In genomic region chr4:148849581-148849980, GRCh38 we compare ENCODE assay signal across 19 cellular contexts.
"Had no signal": no experiment of that assay in that cellular context is flagged by ENCODE, and none has a peak within 500 bp of the region (broad histone marks: within the 10 kb centered on the region; RNA-seq: fewer than 3 reads in every experiment).

No MANE protein-coding gene starts in this region.

- DNase-seq: activated B cell treated with CpG ODN at 0.5 μM for 24 hours; activated CD4-positive, alpha-beta memory T cell treated with anti-CD3 and anti-CD28 coated beads for 36 hours; activated CD4-positive, alpha-beta T cell treated with anti-CD3 and anti-CD28 coated beads for 4 hours; activated naive CD4-positive, alpha-beta T cell; activated naive CD8-positive, alpha-beta T cell treated with anti-CD3 and anti-CD28 coated beads for 36 hours; amniotic stem cell; endodermal cell; erythroblast; head of caudate nucleus; left ventricle myocardium superior; mesendoderm; posterior cingulate gyrus; retina; SK-N-SH; stimulated activated naive CD8-positive, alpha-beta T cell treated with anti-CD3 and anti-CD28 coated beads, Interleukin-15, Interleukin-2, amounts not matched to agents 100 U/mL and 50 U/mL, for 24 hours had no signal

- H3K4me2 ChIP-seq: SK-N-SH had no signal

- H3K36me3 ChIP-seq: neutrophil, tibial nerve had no signal

- FAIRE-seq: frontal cortex had no signal

- H3K4me3 Mint-ChIP-seq: activated B cell treated with CpG ODN at 0.5 μM for 24 hours; activated CD4-positive, alpha-beta memory T cell treated with anti-CD3 and anti-CD28 coated beads for 36 hours; activated naive CD8-positive, alpha-beta T cell treated with anti-CD3 and anti-CD28 coated beads for 36 hours; endodermal cell; natural killer cell treated with Interleukin-12 subunit alpha and Interleukin-12 subunit beta and Interleukin-15 and Interleukin-18, amount 100 ng/mL, for 72 hours had no signal

- H3K27ac ChIP-seq: neutrophil, tibial nerve had no signal

- H3K4me1 Mint-ChIP-seq: activated B cell treated with CpG ODN at 0.5 μM for 24 hours; activated naive CD8-positive, alpha-beta T cell treated with anti-CD3 and anti-CD28 coated beads for 36 hours; endodermal cell had no signal

- H3K36me3 Mint-ChIP-seq: activated CD4-positive, alpha-beta memory T cell treated with anti-CD3 and anti-CD28 coated beads for 36 hours; activated naive CD8-positive, alpha-beta T cell treated with anti-CD3 and anti-CD28 coated beads for 36 hours; natural killer cell treated with Interleukin-12 subunit alpha and Interleukin-12 subunit beta and Interleukin-15 and Interleukin-18, amount 100 ng/mL, for 72 hours had no signal

- H3K27me3 Mint-ChIP-seq: activated B cell treated with CpG ODN at 0.5 μM for 24 hours; activated CD4-positive, alpha-beta memory T cell treated with anti-CD3 and anti-CD28 coated beads for 36 hours; activated naive CD8-positive, alpha-beta T cell treated with anti-CD3 and anti-CD28 coated beads for 36 hours; natural killer cell treated with Interleukin-12 subunit alpha and Interleukin-12 subunit beta and Interleukin-15 and Interleukin-18, amount 100 ng/mL, for 72 hours had no signal

- ATAC-seq: natural killer cell treated with Interleukin-12 subunit alpha and Interleukin-12 subunit beta and Interleukin-15 and Interleukin-18, amount 100 ng/mL, for 72 hours; stimulated activated naive CD8-positive, alpha-beta T cell treated with anti-CD3 and anti-CD28 coated beads, Interleukin-15, Interleukin-2, amounts not matched to agents 100 U/mL and 50 U/mL, for 24 hours had no signal

- H3K27ac Mint-ChIP-seq: activated B cell treated with CpG ODN at 0.5 μM for 24 hours; activated CD4-positive, alpha-beta memory T cell treated with anti-CD3 and anti-CD28 coated beads for 36 hours; activated naive CD8-positive, alpha-beta T cell treated with anti-CD3 and anti-CD28 coated beads for 36 hours; endodermal cell; natural killer cell treated with Interleukin-12 subunit alpha and Interleukin-12 subunit beta and Interleukin-15 and Interleukin-18, amount 100 ng/mL, for 72 hours had no signal

- H3K9ac ChIP-seq: SK-N-SH had no signal

- H3K9me3 ChIP-seq: neutrophil, SK-N-SH had no signal

- H3K4me1 ChIP-seq: tibial nerve had no signal

- H3K4me3 ChIP-seq: tibial nerve had no signal

- H3K27me3 ChIP-seq: neutrophil, tibial nerve had no signal

- H3K9me3 Mint-ChIP-seq: activated B cell treated with CpG ODN at 0.5 μM for 24 hours, endodermal cell had no signal
